Comparison of ENCODE assay signal across 1 cellular context in genomic region chr4:56976878-56977320, GRCh38.
TF ChIP-seq lines count a peak whose summit lies in the region.

No MANE protein-coding gene starts in this region.

TF ChIP-seq in endothelial cell of umbilical vein, 7 proteins besides CTCF, POLR2A, EP300 and RAD21:
- TF ChIP-seq JUN (IDR thresholded peaks at IDR 0.05; ENCODE audit: borderline replicate concordance, insufficient read depth, insufficient read length, low read depth): no peak
- TF ChIP-seq POLR2AphosphoS5 (IDR thresholded peaks at IDR 0.05; ENCODE audit: insufficient read depth, low read depth, low read length): no peak
- TF ChIP-seq FOS (IDR thresholded peaks at IDR 0.05; ENCODE audit: borderline replicate concordance, insufficient read depth, low read length): no peak
- TF ChIP-seq MYC (IDR thresholded peaks at IDR 0.05; ENCODE audit: low read depth, low read length): no peak
- TF ChIP-seq GATA2 (IDR thresholded peaks at IDR 0.05; ENCODE audit: insufficient read depth, insufficient read length, low read depth, low read length): no peak
- no peak for TF ChIP-seq EZH2 (IDR thresholded peaks at IDR 0.05; ENCODE audit: borderline replicate concordance, low read depth, low read length, severe bottlenecking)
